Comparison of ENCODE assay signal across 8 cellular contexts in the genomic region with DNA sequence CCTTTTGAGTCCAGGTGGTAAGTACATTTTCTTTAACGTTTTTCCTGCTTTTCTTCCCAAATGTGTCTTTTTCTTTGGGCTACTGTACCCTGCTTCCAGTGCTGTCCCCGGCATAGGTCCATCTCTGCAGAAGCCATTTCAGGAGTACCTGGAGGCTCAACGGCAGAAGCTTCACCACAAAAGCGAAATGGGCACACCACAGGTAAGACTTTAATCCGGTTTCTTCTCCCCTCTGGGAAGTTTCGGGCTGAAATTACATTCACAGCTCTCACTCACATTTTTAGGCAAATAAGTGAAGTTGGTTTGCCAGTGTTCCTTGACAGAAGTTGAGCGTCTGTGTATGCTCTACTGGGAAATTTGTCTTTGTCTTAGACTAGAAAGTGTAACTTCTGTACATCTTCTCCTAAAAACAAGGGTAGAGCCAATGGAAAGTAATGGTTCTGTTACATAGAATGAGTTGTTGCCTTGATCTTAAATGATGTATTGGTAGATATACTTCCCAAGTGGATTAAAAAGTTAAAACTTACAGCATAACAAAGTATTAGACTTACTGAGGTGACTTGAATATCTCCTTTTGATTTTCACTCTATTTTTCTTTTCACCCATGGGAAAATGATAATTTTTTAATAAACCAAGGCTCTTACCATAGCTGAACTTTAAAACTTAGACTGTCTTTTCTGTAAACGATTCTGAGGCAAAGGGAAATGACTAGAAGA. TPM values are rescaled to one million over a fixed set of nuclear protein-coding genes. Genes with fewer than 3 reads are reported as not detected.
DNase-seq lines count a peak whose midpoint lies in the region; ATAC-seq and TF ChIP-seq lines count a peak whose summit lies in the region.

No MANE protein-coding gene starts in this region.

- no peaks in the 10 kb centered on the region for H3K4me1 ChIP-seq in prostate gland (replicated peaks)

- H3K27ac ChIP-seq in prostate gland: peak overlapping the region; percentile 96 to 99

- intact Hi-C loops in activated CD8-positive, alpha-beta T cell treated with anti-CD3 and anti-CD28 coated beads for 36 hours (cut with micrococcal nuclease): no loop called here
- intact Hi-C loops in prostate gland (cut with DNase I): loop anchor here (5.0 kb wide), 2 partner anchors 86 to 506 kb away; a partner anchor contains a TSS

- no peak for TF ChIP-seq CTCF in activated CD8-positive, alpha-beta T cell treated with anti-CD3 and anti-CD28 coated beads for 36 hours (IDR thresholded peaks at IDR 0.05)
- TF ChIP-seq CTCF in fibroblast of pulmonary artery (IDR thresholded peaks at IDR 0.05; ENCODE audit: low read length, missing control alignments) (no peak), prostate gland (IDR thresholded peaks at IDR 0.05) (no peak)

- peak; percentile 27 for DNase-seq in stimulated activated naive CD4-positive, alpha-beta T cell treated with Interleukin-2 at 50 U/mL for 16 hours (lab: John Stamatoyannopoulos, UW)
- no peak for DNase-seq in stimulated activated naive CD4-positive, alpha-beta T cell (lab: John Stamatoyannopoulos, UW)
- DNase-seq in activated CD8-positive, alpha-beta T cell treated with anti-CD3 and anti-CD28 coated beads for 36 hours: peak; percentile 45
- DNase-seq in fibroblast of pulmonary artery (ENCODE audit: low read depth): peak; percentile 66
- DNase-seq in prostate gland (ENCODE audit: low spot score): no peak

- H3K9me3 Mint-ChIP-seq in activated CD8-positive, alpha-beta T cell treated with anti-CD3 and anti-CD28 coated beads for 36 hours: no peaks in the 10 kb centered on the region

- WGBS in prostate gland: 2% methylated on average over 8 of the region's 8 CpGs

- H3K27me3 Mint-ChIP-seq in activated CD8-positive, alpha-beta T cell treated with anti-CD3 and anti-CD28 coated beads for 36 hours: peaks cover 2% of the 10 kb centered on the region

- H3K36me3 ChIP-seq in prostate gland: no peaks in the 10 kb centered on the region

- TF ChIP-seq POLR2A in prostate gland (IDR thresholded peaks at IDR 0.05): no peak

- peaks cover 72% of the 10 kb centered on the region for H3K36me3 Mint-ChIP-seq in activated CD8-positive, alpha-beta T cell treated with anti-CD3 and anti-CD28 coated beads for 36 hours (ENCODE audit: low read depth)

- H3K4me1 Mint-ChIP-seq in activated CD8-positive, alpha-beta T cell treated with anti-CD3 and anti-CD28 coated beads for 36 hours (ENCODE audit: low read depth): peaks cover 28% of the 10 kb centered on the region

- ATAC-seq in activated CD8-positive, alpha-beta T cell treated with anti-CD3 and anti-CD28 coated beads for 36 hours: no peak
- ATAC-seq in HG02852 (IDR thresholded peaks at IDR 0.05; ENCODE audit: unreplicated experiment): no peak
- no peak for ATAC-seq in GM18873 (IDR thresholded peaks at IDR 0.05; ENCODE audit: low FRiP score, unreplicated experiment)
- no peak for ATAC-seq in GM21717 (IDR thresholded peaks at IDR 0.05; ENCODE audit: unreplicated experiment)

- CTCF ChIA-PET in activated CD8-positive, alpha-beta T cell treated with anti-CD3 and anti-CD28 coated beads for 36 hours (lab: Charles Lee): interaction anchor here (0.6 to 5.8 kb wide), 7 partner anchors 11 to 90 kb away, joined by 3 to 51 read pairs (median 3); no protein-coding TSS in a partner anchor

- H3K9me3 ChIP-seq in prostate gland: no peaks in the 10 kb centered on the region

- POLR2A ChIA-PET in activated CD8-positive, alpha-beta T cell treated with anti-CD3 and anti-CD28 coated beads for 36 hours (lab: Charles Lee): interaction anchor here (1.0 to 27.9 kb wide), 16 partner anchors 10 to 1504 kb away, joined by 3 to 1156 read pairs (median 12); a partner anchor contains a TSS

- H3K27me3 ChIP-seq in prostate gland (replicated peaks; ENCODE audit: insufficient read depth): no peaks in the 10 kb centered on the region

- peak overlapping the region; percentile 76 for H3K4me3 ChIP-seq in fibroblast of pulmonary artery (replicated peaks; ENCODE audit: low read depth, low read length)
- peak overlapping the region; percentile 46 to 67 for H3K4me3 ChIP-seq in prostate gland

- peak overlapping the region; percentile 99 for H3K27ac Mint-ChIP-seq in activated CD8-positive, alpha-beta T cell treated with anti-CD3 and anti-CD28 coated beads for 36 hours

- H3K4me3 Mint-ChIP-seq in activated CD8-positive, alpha-beta T cell treated with anti-CD3 and anti-CD28 coated beads for 36 hours: peak overlapping the region; percentile 83

RNA-seq across cellular contexts. Expression of a gene that starts 54.4 kb away (rescaled TPM):
- 10 to 100 TPM in 1 of 2 experiments, 1 to 10 TPM in 1; 7.9 to 11.1 TPM for total RNA-seq in activated CD8-positive, alpha-beta T cell treated with anti-CD3 and anti-CD28 coated beads for 36 hours
- 10 to 100 TPM; 13.3 to 22.5 TPM for total RNA-seq in prostate gland

RNA-seq across cellular contexts. Expression of a gene that starts 54.6 kb away (rescaled TPM):
- total RNA-seq in activated CD8-positive, alpha-beta T cell treated with anti-CD3 and anti-CD28 coated beads for 36 hours: 10 to 100 TPM; 39.9 to 44.2 TPM
- 10 to 100 TPM; 28.2 to 38.1 TPM for total RNA-seq in prostate gland

Comparison
In these comparisons a context has a peak if more than half of its experiments do, and no peak if none do; other contexts are left out.
1. DNase-seq: peak in stimulated activated naive CD4-positive, alpha-beta T cell treated with Interleukin-2 at 50 U/mL for 16 hours (single experiment), activated CD8-positive, alpha-beta T cell treated with anti-CD3 and anti-CD28 coated beads for 36 hours (single experiment) and fibroblast of pulmonary artery (single experiment); none in stimulated activated naive CD4-positive, alpha-beta T cell (0 of 6) and prostate gland (single experiment).